In genomic region chr7:72946130-72946745, GRCh38 we compare ENCODE assay signal across 9 cellular contexts. TPM values are rescaled to one million over a fixed set of nuclear protein-coding genes. Genes with fewer than 3 reads are reported as not detected.
DNase-seq lines count a peak whose midpoint lies in the region; ATAC-seq and TF ChIP-seq lines count a peak whose summit lies in the region.
"Not testable (repeated sequence)": the region's sequence is repeated elsewhere in the genome, so short reads cannot be mapped to it uniquely, and the experiment has no call there.
"Had no signal": no experiment of that assay in that cellular context is flagged by ENCODE, and none has a peak within 500 bp of the region (broad histone marks: within the 10 kb centered on the region; RNA-seq: fewer than 3 reads in every experiment).

No MANE protein-coding gene starts in this region.

- H3F3A ChIP-seq in PC-3 (ENCODE audit: low read length, unreplicated experiment), result not testable (repeated sequence)

- ATAC-seq in PC-3, result peak; percentile 20; the same call in 1 of the 2 replicates
- peak in 3 of 8 donors; percentile 6 to 25 (median 17) for ATAC-seq in heart right ventricle

- 83 to 84% methylated on average over 20 to 22 of the region's 22 CpGs for WGBS in heart right ventricle, 2 donors
- 91% methylated on average over 16 of the region's 22 CpGs; no CpG with 5 or more reads in 1 of the 2 donors for WGBS in transverse colon (ENCODE audit: low coverage in 1 of 2), 2 donors

- peak overlapping the region; percentile 26 for H3K27ac Mint-ChIP-seq in activated T-cell treated with anti-CD3 and anti-CD28 coated beads, Interleukin-2, amount 50 U/mL, for 24 hours
- H3K27ac Mint-ChIP-seq in endothelial cell (ENCODE audit: unreplicated experiment); neural crest cell (ENCODE audit: unreplicated experiment): not testable (repeated sequence)

- not testable (repeated sequence) for H3K79me2 ChIP-seq in PC-3 (ENCODE audit: low read length)

- not testable (repeated sequence) for H3K4me1 Mint-ChIP-seq in activated T-cell treated with anti-CD3 and anti-CD28 coated beads, Interleukin-2, amount 50 U/mL, for 24 hours (ENCODE audit: low read depth); endothelial cell (ENCODE audit: unreplicated experiment); neural crest cell

- H3K36me3 Mint-ChIP-seq in activated T-cell treated with anti-CD3 and anti-CD28 coated beads, Interleukin-2, amount 50 U/mL, for 24 hours (ENCODE audit: low read depth), result peaks cover 37% of the 10 kb centered on the region
- not testable (repeated sequence) for H3K36me3 Mint-ChIP-seq in endothelial cell (ENCODE audit: low read depth, unreplicated experiment); neural crest cell (ENCODE audit: low read depth)

- not testable (repeated sequence) for H3K9ac ChIP-seq in PC-3 (ENCODE audit: low read length)

- not testable (repeated sequence) for H3K9me2 ChIP-seq in PC-3 (replicated peaks; ENCODE audit: low read length)

- H3K4me2 ChIP-seq in PC-3 (ENCODE audit: low read length), result not testable (repeated sequence)

- H3K9me3 ChIP-seq in PC-3 (ENCODE audit: low read length); heart right ventricle; transverse colon: not testable (repeated sequence)

- not testable (repeated sequence) for H3K27me3 Mint-ChIP-seq in activated T-cell treated with anti-CD3 and anti-CD28 coated beads, Interleukin-2, amount 50 U/mL, for 24 hours; endothelial cell (ENCODE audit: unreplicated experiment); neural crest cell (ENCODE audit: low read depth)

- not testable (repeated sequence) for H3K4me1 ChIP-seq in PC-3 (ENCODE audit: insufficient read depth, low read length); heart right ventricle; transverse colon

- intact Hi-C loops in PC-3 (cut with micrococcal nuclease); heart right ventricle (cut with DNase I); transverse colon (cut with DNase I; ENCODE audit: low total_unique reads): not testable (repeated sequence)

- not testable (repeated sequence) for H3K27ac ChIP-seq in PC-3 (ENCODE audit: low read length); heart right ventricle; transverse colon

- not testable (repeated sequence) for H2AFZ ChIP-seq in PC-3 (ENCODE audit: low read length)

- CTCF ChIA-PET in PC-3 (lab: Charles Lee), result not testable (repeated sequence)

- not testable (repeated sequence) for H3K9me3 Mint-ChIP-seq in activated T-cell treated with anti-CD3 and anti-CD28 coated beads, Interleukin-2, amount 50 U/mL, for 24 hours; endothelial cell (ENCODE audit: unreplicated experiment); neural crest cell

- DNase-seq in AG09319 (ENCODE audit: extremely low read depth, low read depth); PC-3; activated T-cell treated with anti-CD3 and anti-CD28 coated beads, Interleukin-2, amount 50 U/mL, for 24 hours; heart right ventricle; neural crest cell (ENCODE audit: low read depth, low spot score); transverse colon: not testable (repeated sequence)
- peak; percentile 34 for DNase-seq in H7
- DNase-seq in endothelial cell (ENCODE audit: low spot score), result peak; percentile 33

- not testable (repeated sequence) for H3K36me3 ChIP-seq in H7 (replicated peaks; ENCODE audit: control insufficient read depth, insufficient read depth, low read length); PC-3 (ENCODE audit: low read depth, low read length); transverse colon
- H3K36me3 ChIP-seq in heart right ventricle, result peaks cover 0 to 42% (median 0%) of the 10 kb centered on the region in 9 donors

- not testable (repeated sequence) for TF ChIP-seq POLR2A in transverse colon (IDR thresholded peaks at IDR 0.05)

- TF ChIP-seq CTCF in AG09319 (IDR thresholded peaks at IDR 0.05; ENCODE audit: low read depth, low read length) (peak; percentile 15), PC-3 (conservative IDR thresholded peaks at IDR 0.05; ENCODE audit: low read depth, low read length) (peak; percentile 34; the same call in 1 of the 2 replicates), endothelial cell (IDR thresholded peaks at IDR 0.05; ENCODE audit: unreplicated experiment) (peak; percentile 49), heart right ventricle (IDR thresholded peaks at IDR 0.05) (peak in 6 of 9 donors; percentile 21 to 48 (median 27)), neural crest cell (conservative IDR thresholded peaks at IDR 0.05) (peak; percentile 43), transverse colon (IDR thresholded peaks at IDR 0.05) (peak in 4 of 5 experiments; percentile 13 to 29 (median 22))

- H3K4me3 Mint-ChIP-seq in activated T-cell treated with anti-CD3 and anti-CD28 coated beads, Interleukin-2, amount 50 U/mL, for 24 hours; endothelial cell (ENCODE audit: unreplicated experiment); neural crest cell: not testable (repeated sequence)

- TF ChIP-seq EP300 in transverse colon (IDR thresholded peaks at IDR 0.05; ENCODE audit: low read depth), result not testable (repeated sequence)

- H3K4me3 ChIP-seq in H7 (ENCODE audit: insufficient read depth, low read depth, low read length); PC-3 (ENCODE audit: low read length); heart right ventricle; transverse colon: not testable (repeated sequence)

- not testable (repeated sequence) for BruUV-seq in PC-3 (replicated peaks; lab: Mats Ljungman, UMichigan)

- in situ Hi-C loops in transverse colon (cut with MboI; ENCODE audit: low pct_ligation_motif_present in 1 of 4, low pct_unique_long_range_greater_than_20kb in 1 of 4, low sequenced_read_pairs in 3 of 4), result not testable (repeated sequence)

- H4K20me1 ChIP-seq in PC-3 (ENCODE audit: low read length), result not testable (repeated sequence)

- POLR2A ChIA-PET in PC-3 (lab: Charles Lee; ENCODE audit: unreplicated experiment), result not testable (repeated sequence)

- not testable (repeated sequence) for H3K27me3 ChIP-seq in H7 (ENCODE audit: control insufficient read depth, insufficient read depth, low read length); PC-3 (ENCODE audit: low read length); heart right ventricle; transverse colon

RNA-seq across cellular contexts. Expression of gene POM121, which starts 21.3 kb away (rescaled TPM):
- 10.7 and 11.3 TPM in 2 replicates for total RNA-seq in H7 (2014; rRNA removed; shearing (Covaris generic))
- 13.1 and 21.8 TPM in 2 replicates for total RNA-seq in PC-3 (2014; rRNA removed)
- 40.9 TPM for total RNA-seq in endothelial cell (ENCODE audit: unreplicated experiment)
- total RNA-seq in heart right ventricle, result 10 to 100 TPM; 15.1 to 23.5 (median 18.3) TPM
- polyA plus RNA-seq in heart right ventricle, result 10 to 100 TPM in 1 of 2 donors, 1 to 10 TPM in 1; 8.1 to 13.5 TPM
- total RNA-seq in neural crest cell, result 68.8 and 74.3 TPM in 2 replicates
- total RNA-seq in transverse colon, result 10 to 100 TPM; 17.1 to 49.0 (median 23.6) TPM

RNA-seq across cellular contexts. Expression of gene TRIM74, which starts 23.0 kb away (rescaled TPM):
- total RNA-seq in H7 (2014; rRNA removed; shearing (Covaris generic)), result not detected in 2 replicates
- total RNA-seq in PC-3 (2014; rRNA removed) (0.23 TPM in 1 of 2 replicates, not detected in the other), endothelial cell (ENCODE audit: unreplicated experiment) (1.0 TPM), heart right ventricle (under 1 TPM in 5 of 10 donors, not detected in 5; 0.24 to 0.72 (median 0.42) TPM), neural crest cell (0.96 and 1.8 TPM in 2 replicates), transverse colon (under 1 TPM in 1 of 4 donors, not detected in 3; 0.82 TPM)
- polyA plus RNA-seq in heart right ventricle, result under 1 TPM in 1 of 2 donors, not detected in 1; 0.14 TPM
- total RNA-seq: gastrocnemius medialis had no signal
